12 cellular contexts compared by ENCODE assay signal in genomic region chr14:69592923-69593677, GRCh38. TPM values are rescaled to one million over a fixed set of nuclear protein-coding genes. Genes with fewer than 3 reads are reported as not detected.
DNase-seq lines count a peak whose midpoint lies in the region; ATAC-seq lines count a peak whose summit lies in the region.
"Had no signal": no experiment of that assay in that cellular context is flagged by ENCODE, and none has a peak within 500 bp of the region (broad histone marks: within the 10 kb centered on the region; RNA-seq: fewer than 3 reads in every experiment).

No MANE protein-coding gene starts in this region.

- H2AFZ ChIP-seq in ACC112 (ENCODE audit: low read length, unreplicated experiment): peak overlapping the region; percentile 55

- peak; percentile 99 for DNase-seq in NCI-H1694 (lab: John Stamatoyannopoulos, UW)
- DNase-seq in dedifferentiated amniotic fluid mesenchymal stem cell (ENCODE audit: extremely low spot score): peak; percentile 83
- peak; percentile 87 for DNase-seq in myocyte (ENCODE audit: low read depth)
- DNase-seq in activated CD4-positive, CD25-positive, alpha-beta regulatory T cell (lab: John Stamatoyannopoulos, UW): no peak
- DNase-seq: activated effector memory CD4-positive, alpha-beta T cell treated with anti-CD3 and anti-CD28 coated beads, Interleukin-2, amount 50 U/mL, for 16 hours; upper lobe of left lung had no signal

- no peaks in the 10 kb centered on the region for H3K79me2 ChIP-seq in ACC112 (ENCODE audit: control insufficient read depth, insufficient read depth, low read length, unreplicated experiment)

- no peaks in the 10 kb centered on the region for H3K27me3 ChIP-seq in ACC112 (ENCODE audit: insufficient read depth, low read length)
- H3K27me3 ChIP-seq: upper lobe of left lung had no signal

- peak overlapping the region; percentile 53 for H3K4me3 ChIP-seq in ACC112 (ENCODE audit: low read depth, low read length)
- H3K4me3 ChIP-seq: K562, upper lobe of left lung had no signal

- no peak for ATAC-seq in activated CD4-positive, CD25-positive, alpha-beta regulatory T cell treated with anti-CD3 and anti-CD28 coated beads, Interleukin-2, amount 50 U/mL, for 24 hours
- no peak for ATAC-seq in HG03159 (IDR thresholded peaks at IDR 0.05; ENCODE audit: unreplicated experiment)
- no peak for ATAC-seq in HG03520 (IDR thresholded peaks at IDR 0.05; ENCODE audit: unreplicated experiment)
- ATAC-seq: K562 had no signal

- 0 out of 2 replicates have a peak overlapping the region, but pooled peaks have one; percentile 16 for H3K27ac ChIP-seq in ACC112 (ENCODE audit: low read depth, low read length)
- H3K27ac ChIP-seq: upper lobe of left lung had no signal

- H3K36me3 ChIP-seq in ACC112 (ENCODE audit: insufficient read depth, low read length): no peaks in the 10 kb centered on the region
- H3K36me3 ChIP-seq: upper lobe of left lung had no signal

- peaks cover 11% of the 10 kb centered on the region for H3K4me1 ChIP-seq in ACC112 (ENCODE audit: control insufficient read depth, insufficient read depth, low read length, unreplicated experiment)
- H3K4me1 ChIP-seq: upper lobe of left lung had no signal

RNA-seq across cellular contexts. Expression of gene SUSD6, which starts 18.3 kb away (rescaled TPM):
- total RNA-seq in myocyte: 13.4 and 14.6 TPM in 2 replicates
- 15.5 TPM for polyA plus RNA-seq in myocyte (2012)

RNA-seq across cellular contexts. Expression of gene CCDC177, which starts 18.4 kb away (rescaled TPM):
- total RNA-seq in myocyte: not detected in 2 replicates
- not detected for polyA plus RNA-seq in myocyte (2012)
- total RNA-seq: K562, renal cortical epithelial cell, upper lobe of left lung had no signal
- polyA plus RNA-seq: K562 had no signal

Comparison
In these comparisons a context has a peak if more than half of its experiments do, and no peak if none do; other contexts are left out.
1. DNase-seq: peak in NCI-H1694 (single experiment), dedifferentiated amniotic fluid mesenchymal stem cell (single experiment) and myocyte (single experiment); none in activated CD4-positive, CD25-positive, alpha-beta regulatory T cell (0 of 4).